24 cellular contexts compared by ENCODE assay signal in the genomic region with DNA sequence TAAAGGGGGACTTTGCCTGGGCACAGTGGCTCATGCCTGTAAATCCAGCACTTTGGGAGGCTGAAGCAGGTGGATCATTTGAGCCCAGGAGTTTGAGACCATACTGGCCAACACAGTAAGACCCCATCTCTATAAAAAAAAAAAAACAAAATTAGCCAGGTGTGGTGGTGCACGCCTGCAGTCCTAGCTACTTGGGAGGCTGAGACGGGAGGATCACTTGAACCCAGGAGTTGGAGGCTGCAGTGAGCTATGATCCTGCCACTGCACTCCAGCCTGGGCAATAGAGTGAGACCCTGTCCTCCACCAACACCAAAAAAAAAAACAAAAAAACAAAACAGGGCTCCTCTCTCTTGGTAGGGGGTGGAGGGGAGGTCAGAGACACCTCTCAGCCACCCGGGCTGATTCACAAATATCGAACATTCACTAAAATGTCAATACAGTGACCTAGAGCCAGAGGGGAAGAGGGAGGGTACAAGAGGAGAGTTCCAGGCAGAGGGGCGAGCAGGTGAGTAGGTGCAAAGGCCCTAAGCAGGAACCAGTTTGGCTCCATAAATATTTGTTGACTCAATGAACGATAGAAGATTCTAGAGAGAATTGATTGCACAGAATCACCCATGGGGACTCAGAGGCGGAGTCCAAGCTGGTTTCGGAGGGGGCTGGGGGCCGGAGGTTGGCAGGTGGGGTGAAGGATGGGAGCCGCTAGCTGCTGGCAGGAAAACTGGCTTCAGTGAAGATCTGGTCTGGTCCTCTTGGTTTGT. TPM values are rescaled to one million over a fixed set of nuclear protein-coding genes. Genes with fewer than 3 reads are reported as not detected.
A peak's percentile ranks its signal among the peaks of the same experiment; 100 is the strongest.
DNase-seq lines count a peak whose midpoint lies in the region; ATAC-seq and TF ChIP-seq lines count a peak whose summit lies in the region.
"Had no signal": no experiment of that assay in that cellular context is flagged by ENCODE, and none has a peak within 500 bp of the region (broad histone marks: within the 10 kb centered on the region; RNA-seq: fewer than 3 reads in every experiment).

No MANE protein-coding gene starts in this region.

- peaks cover 15% of the 10 kb centered on the region for H3K27me3 Mint-ChIP-seq in WTC11 (ENCODE audit: low read depth)
- H3K27me3 Mint-ChIP-seq in progenitor cell of endocrine pancreas: peaks cover 3% of the 10 kb centered on the region
- no peaks in the 10 kb centered on the region for H3K27me3 Mint-ChIP-seq in T-helper 2 cell treated with Interferon-gamma antibody and Interleukin-4, amounts not matched to agents 5 μg/mL and 100 μg/mL, for 36 hours (ENCODE audit: low read depth)

- H3K9me2 ChIP-seq in hepatocyte (replicated peaks; ENCODE audit: insufficient read depth): no peaks in the 10 kb centered on the region

- DNase-seq in H7: peak; percentile 39
- no peak for DNase-seq in WTC11 (ENCODE audit: low spot score)
- no peak for DNase-seq in hepatocyte (ENCODE audit: low spot score)
- no peak for DNase-seq in progenitor cell of endocrine pancreas (ENCODE audit: low spot score, unreplicated experiment)
- no peak for DNase-seq in GDM1 (lab: John Stamatoyannopoulos, UW)
- DNase-seq in NCI-H2171 treated with DMSO at 0.1 percent for 48 hours (lab: John Stamatoyannopoulos, UW): no peak
- no peak for DNase-seq in T-helper 2 cell treated with Interferon-gamma antibody and Interleukin-4, amounts not matched to agents 5 μg/mL and 100 μg/mL, for 36 hours (ENCODE audit: low spot score)
- DNase-seq: DMS 273 treated with DMSO at 0.1 percent for 48 hours, DMS79, GF-D8, NCI-H1105, NCI-H1436 treated with DMSO at 0.1 percent for 48 hours, NCI-H187 treated with DMSO at 0.1 percent for 48 hours, NCI-H446 treated with DMSO at 0.1 percent for 48 hours, SHP77 had no signal

- CTCF ChIA-PET in WTC11 (lab: Charles Lee): interaction anchor here (1.3 to 3.3 kb wide), 3 partner anchors 12 to 56 kb away, joined by 4 to 49 read pairs (median 5); no protein-coding TSS in a partner anchor

- H3K79me2 ChIP-seq in hepatocyte: peaks cover 8% of the 10 kb centered on the region

- H3K4me2 ChIP-seq in hepatocyte: peak overlapping the region; percentile 58

- POLR2A ChIA-PET in WTC11 (lab: Charles Lee): interaction anchor here (0.6 kb wide), 1 partner anchor 103 kb away, joined by 4 read pairs; no protein-coding TSS in a partner anchor

- H3K4me1 Mint-ChIP-seq in WTC11 (no peaks in the 10 kb centered on the region), progenitor cell of endocrine pancreas (ENCODE audit: low read depth) (peaks cover 10% of the 10 kb centered on the region)
- H3K4me1 Mint-ChIP-seq in T-helper 2 cell treated with Interferon-gamma antibody and Interleukin-4, amounts not matched to agents 5 μg/mL and 100 μg/mL, for 36 hours (ENCODE audit: low read depth): peaks cover 15% of the 10 kb centered on the region

- peaks cover 5% of the 10 kb centered on the region for H3K4me1 ChIP-seq in hepatocyte (ENCODE audit: insufficient read depth)
- H3K4me1 ChIP-seq: HAP-1 had no signal

- 78% methylated on average over 10 of the region's 10 CpGs for WGBS in hepatocyte (ENCODE audit: low lambda C conversion rate, missing lambda C conversion rate)

- no peak overlapping the region for H3K4me3 Mint-ChIP-seq in WTC11
- H3K4me3 Mint-ChIP-seq in progenitor cell of endocrine pancreas (ENCODE audit: low read depth): no peak overlapping the region
- no peak overlapping the region for H3K4me3 Mint-ChIP-seq in T-helper 2 cell treated with Interferon-gamma antibody and Interleukin-4, amounts not matched to agents 5 μg/mL and 100 μg/mL, for 36 hours
- H3K4me3 Mint-ChIP-seq: CD8-positive, alpha-beta T cell; T-helper 1 cell treated with Interleukin-12 subunit alpha and Interleukin-12 subunit beta and Interleukin-4 antibody, amounts not matched to agents 30 μg/mL and 1 μg/mL, for 36 hours had no signal

- TF ChIP-seq CTCF in WTC11 (IDR thresholded peaks at IDR 0.05): no peak
- TF ChIP-seq CTCF in hepatocyte (IDR thresholded peaks at IDR 0.05; ENCODE audit: poor library complexity): no peak
- TF ChIP-seq CTCF in progenitor cell of endocrine pancreas (IDR thresholded peaks at IDR 0.05; ENCODE audit: unreplicated experiment): no peak

- H3K36me3 Mint-ChIP-seq in WTC11 (no peaks in the 10 kb centered on the region), progenitor cell of endocrine pancreas (ENCODE audit: insufficient read depth) (no peaks in the 10 kb centered on the region)
- no peaks in the 10 kb centered on the region for H3K36me3 Mint-ChIP-seq in T-helper 2 cell treated with Interferon-gamma antibody and Interleukin-4, amounts not matched to agents 5 μg/mL and 100 μg/mL, for 36 hours (ENCODE audit: low read depth)
- H3K36me3 Mint-ChIP-seq: CD8-positive, alpha-beta T cell had no signal

- H3K9me3 Mint-ChIP-seq in WTC11 (no peaks in the 10 kb centered on the region), progenitor cell of endocrine pancreas (ENCODE audit: low read depth) (no peaks in the 10 kb centered on the region)
- H3K9me3 Mint-ChIP-seq in T-helper 2 cell treated with Interferon-gamma antibody and Interleukin-4, amounts not matched to agents 5 μg/mL and 100 μg/mL, for 36 hours: no peaks in the 10 kb centered on the region
- H3K9me3 Mint-ChIP-seq: CD8-positive, alpha-beta T cell; T-helper 1 cell treated with Interleukin-12 subunit alpha and Interleukin-12 subunit beta and Interleukin-4 antibody, amounts not matched to agents 30 μg/mL and 1 μg/mL, for 36 hours had no signal

- H2AFZ ChIP-seq in hepatocyte: no peak overlapping the region

- H3K27me3 ChIP-seq in H7 (ENCODE audit: control insufficient read depth, insufficient read depth, low read length): peaks cover 2% of the 10 kb centered on the region; the same call in 1 of the 2 replicates
- H3K27me3 ChIP-seq in hepatocyte: no peaks in the 10 kb centered on the region

- no peaks in the 10 kb centered on the region for H3K9me3 ChIP-seq in hepatocyte (ENCODE audit: low read depth)
- H3K9me3 ChIP-seq: Caco-2, HAP-1 had no signal

- H4K20me1 ChIP-seq in hepatocyte (ENCODE audit: insufficient read depth, poor library complexity, severe bottlenecking): no peaks in the 10 kb centered on the region

- ATAC-seq in WTC11: no peak

- H3K27ac ChIP-seq in hepatocyte: peak overlapping the region; percentile 86
- H3K27ac ChIP-seq: C4-2B, HL-60, RWPE1 had no signal

- H3K27ac Mint-ChIP-seq in WTC11 (no peak overlapping the region), progenitor cell of endocrine pancreas (peak overlapping the region; percentile 77)
- no peak overlapping the region for H3K27ac Mint-ChIP-seq in T-helper 2 cell treated with Interferon-gamma antibody and Interleukin-4, amounts not matched to agents 5 μg/mL and 100 μg/mL, for 36 hours
- H3K27ac Mint-ChIP-seq: CD8-positive, alpha-beta T cell; T-helper 1 cell treated with Interleukin-12 subunit alpha and Interleukin-12 subunit beta and Interleukin-4 antibody, amounts not matched to agents 30 μg/mL and 1 μg/mL, for 36 hours had no signal

- H3K4me3 ChIP-seq in H7 (ENCODE audit: insufficient read depth, low read depth, low read length) (no peak overlapping the region), hepatocyte (no peak overlapping the region)
- H3K4me3 ChIP-seq: HAP-1 had no signal

- H3K36me3 ChIP-seq in H7 (replicated peaks; ENCODE audit: control insufficient read depth, insufficient read depth, low read length) (no peaks in the 10 kb centered on the region), hepatocyte (replicated peaks; ENCODE audit: insufficient read depth, low read depth) (no peaks in the 10 kb centered on the region)
- H3K36me3 ChIP-seq: HAP-1 had no signal

RNA-seq across cellular contexts. Expression of gene CREB3L3, which starts 1.0 kb away (rescaled TPM):
- total RNA-seq in H7 (2014; rRNA removed; shearing (Covaris generic)): not detected in 2 replicates
- total RNA-seq in WTC11 (2021): 0.09 to 0.46 TPM in 2 of 3 replicates, not detected in the other
- 21.7 and 31.9 TPM in 2 replicates for total RNA-seq in hepatocyte
- polyA plus RNA-seq in hepatocyte: 31.2 and 48.5 TPM in 2 replicates
- total RNA-seq in progenitor cell of endocrine pancreas: 2.4 and 2.9 TPM in 2 replicates
- total RNA-seq: A673; CD8-positive, alpha-beta T cell; MCF 10A had no signal

RNA-seq across cellular contexts. Expression of gene MAP2K2, which starts 28.5 kb away (rescaled TPM):
- total RNA-seq in H7 (2014; rRNA removed; shearing (Covaris generic)): 221 and 226 TPM in 2 replicates
- 175 to 177 TPM (median 176 TPM) in 3 replicates for total RNA-seq in WTC11 (2021)
- 133 and 135 TPM in 2 replicates for total RNA-seq in hepatocyte
- 188 and 196 TPM in 2 replicates for polyA plus RNA-seq in hepatocyte
- total RNA-seq in progenitor cell of endocrine pancreas: 149 and 154 TPM in 2 replicates

RNA-seq across cellular contexts. Expression of gene SIRT6, which starts 29.9 kb away (rescaled TPM):
- total RNA-seq in H7 (2014; rRNA removed; shearing (Covaris generic)): 23.3 and 25.1 TPM in 2 replicates
- total RNA-seq in WTC11 (2021): 27.2 to 29.9 TPM (median 28.1 TPM) in 3 replicates
- total RNA-seq in hepatocyte: 15.6 and 15.7 TPM in 2 replicates
- polyA plus RNA-seq in hepatocyte: 9.9 and 16.8 TPM in 2 replicates
- total RNA-seq in progenitor cell of endocrine pancreas: 33.2 and 35.1 TPM in 2 replicates

RNA-seq across cellular contexts. Expression of gene ANKRD24, which starts 30.1 kb away (rescaled TPM):
- total RNA-seq in H7 (2014; rRNA removed; shearing (Covaris generic)): 1.0 and 1.2 TPM in 2 replicates
- 11.3 to 15.0 TPM (median 14.8 TPM) in 3 replicates for total RNA-seq in WTC11 (2021)
- total RNA-seq in hepatocyte: 0.84 and 3.4 TPM in 2 replicates
- 1.5 and 2.0 TPM in 2 replicates for polyA plus RNA-seq in hepatocyte
- total RNA-seq in progenitor cell of endocrine pancreas: 0.89 and 1.6 TPM in 2 replicates
